7 cellular contexts compared by ENCODE assay signal in genomic region chr12:57771873-57772428, GRCh38.
A peak's percentile ranks its signal among the peaks of the same experiment; 100 is the strongest.
DNase-seq lines count a peak whose midpoint lies in the region; ATAC-seq and TF ChIP-seq lines count a peak whose summit lies in the region.

TSS of gene METTL1 (minus strand) at chr12:57772105. CDS start at chr12:57772083, 22 bp downstream.

- no peak for TF ChIP-seq CTCF in retinal pigment epithelial cell (conservative IDR thresholded peaks at IDR 0.05; ENCODE audit: low read depth, low read length)

- DNase-seq in NCI-H187 treated with DMSO at 0.1 percent for 48 hours (lab: John Stamatoyannopoulos, UW) (peak; percentile 88), T-helper 22 cell (ENCODE audit: low read depth) (peak; percentile 87), astrocyte of the hippocampus (ENCODE audit: low read depth, low spot score) (peak; percentile 99), hippocampal formation (lab: John Stamatoyannopoulos, UW) (peak; percentile 94), retinal pigment epithelial cell (ENCODE audit: low read depth) (peak; percentile 88)

- ATAC-seq in GM18502 (IDR thresholded peaks at IDR 0.05; ENCODE audit: poor library complexity, unreplicated experiment) (peak; percentile 89), HG02943 (IDR thresholded peaks at IDR 0.05; ENCODE audit: low read depth, unreplicated experiment) (peak; percentile 91)

- peak within 1 kb of the TSS; percentile 93 for H3K4me3 ChIP-seq in retinal pigment epithelial cell (ENCODE audit: low read length)

Comparison
In these comparisons a context has a peak if more than half of its experiments do, and no peak if none do; other contexts are left out.
1. Peak in every context shown above with its lines: DNase-seq, ATAC-seq and H3K4me3 ChIP-seq.